22 cellular contexts compared by ENCODE assay signal in genomic region chr21:42811960-42812359, GRCh38.
DNase-seq lines count a peak whose midpoint lies in the region; ATAC-seq and TF ChIP-seq lines count a peak whose summit lies in the region.
"Had no signal": no experiment of that assay in that cellular context is flagged by ENCODE, and none has a peak within 500 bp of the region (broad histone marks: within the 10 kb centered on the region; RNA-seq: fewer than 3 reads in every experiment).

No MANE protein-coding gene starts in this region.

- H3K27me3 ChIP-seq in HUES64 (ENCODE audit: insufficient read depth, low read length) (no peaks in the 10 kb centered on the region), endodermal cell (ENCODE audit: control insufficient read depth, insufficient read depth, low read length, poor library complexity, severe bottlenecking) (no peaks in the 10 kb centered on the region), prostate gland (replicated peaks; ENCODE audit: insufficient read depth) (no peaks in the 10 kb centered on the region), right lobe of liver (no peaks in the 10 kb centered on the region), lower lobe of right lung (ENCODE audit: low read depth) (no peaks in the 10 kb centered on the region)
- H3K27me3 ChIP-seq: SJCRH30 had no signal

- TF ChIP-seq CTCF in endodermal cell (conservative IDR thresholded peaks at IDR 0.05) (no peak), prostate gland (IDR thresholded peaks at IDR 0.05) (no peak), right lobe of liver (IDR thresholded peaks at IDR 0.05) (no peak), lower lobe of right lung (IDR thresholded peaks at IDR 0.05) (no peak)

- peaks cover 52% of the 10 kb centered on the region for H3K4me1 Mint-ChIP-seq in endodermal cell
- H3K4me1 Mint-ChIP-seq: CD4-positive, alpha-beta memory T cell had no signal

- peaks cover 28% of the 10 kb centered on the region for H3K4me1 ChIP-seq in HUES64 (ENCODE audit: insufficient read depth, low read length)
- peaks cover 9% of the 10 kb centered on the region for H3K4me1 ChIP-seq in endodermal cell (ENCODE audit: control insufficient read depth, insufficient read depth, low read length)
- peaks cover 3% of the 10 kb centered on the region for H3K4me1 ChIP-seq in prostate gland (replicated peaks)
- no peaks in the 10 kb centered on the region for H3K4me1 ChIP-seq in right lobe of liver
- H3K4me1 ChIP-seq in lower lobe of right lung = peaks cover 11% of the 10 kb centered on the region
- H3K4me1 ChIP-seq: gastroesophageal sphincter, SJCRH30 had no signal

- DNase-seq in endodermal cell (no peak), left lobe of liver (ENCODE audit: low spot score) (peak; percentile 3), prostate gland (ENCODE audit: low spot score) (no peak), right lobe of liver (no peak), NCI-H446 (lab: John Stamatoyannopoulos, UW) (no peak), lower lobe of right lung (no peak)
- DNase-seq: activated CD8-positive, alpha-beta T cell treated with anti-CD3 and anti-CD28 coated beads for 36 hours; activated effector memory CD4-positive, alpha-beta T cell treated with Interleukin-2 at 50 U/mL for 16 hours; activated T-cell treated with anti-CD3 and anti-CD28 coated beads, Interleukin-2, amount 50 U/mL, for 1 hour; AML-193; CD4-positive, alpha-beta memory T cell; IMR-90; NCI-H146; NCI-H226; NCI-H748 treated with DMSO at 0.1 percent for 48 hours; SJCRH30; stimulated activated naive B cell treated with anti-CD40 and anti-IgM and Interleukin-4, amounts not matched to agents 10 μg/mL and 1 μg/mL and 100 μg/mL, for 72 hours; SW 1271 had no signal

- H3K4me3 ChIP-seq in HUES64 (ENCODE audit: low read length) (no peak overlapping the region), endodermal cell (ENCODE audit: low read length) (peak overlapping the region; percentile 24), prostate gland (no peak overlapping the region), right lobe of liver (no peak overlapping the region), lower lobe of right lung (no peak overlapping the region)
- H3K4me3 ChIP-seq: gastroesophageal sphincter, GM23338, SJCRH30 had no signal

- H3K36me3 ChIP-seq in HUES64 (ENCODE audit: insufficient read depth, low read length) (no peaks in the 10 kb centered on the region), endodermal cell (ENCODE audit: control insufficient read depth, insufficient read depth, low read length) (peaks cover 29% of the 10 kb centered on the region), prostate gland (no peaks in the 10 kb centered on the region), right lobe of liver (no peaks in the 10 kb centered on the region), lower lobe of right lung (no peaks in the 10 kb centered on the region)
- H3K36me3 ChIP-seq: gastroesophageal sphincter, SJCRH30 had no signal

- WGBS in HUES64 = 73% methylated on average over 6 of the region's 6 CpGs
- 74 to 91% methylated on average over 5 to 6 of the region's 6 CpGs for WGBS in endodermal cell (ENCODE audit: insufficient coverage in 1 of 2, insufficient read length in 1 of 2), 2 experiments
- WGBS in prostate gland = 39% methylated on average over 6 of the region's 6 CpGs
- WGBS in right lobe of liver (ENCODE audit: insufficient coverage, low coverage, low lambda C conversion rate, missing lambda C conversion rate) = 49% methylated on average over 6 of the region's 6 CpGs

- H3K4me3 Mint-ChIP-seq in endodermal cell = peak overlapping the region; percentile 25
- H3K4me3 Mint-ChIP-seq: activated CD8-positive, alpha-beta T cell treated with anti-CD3 and anti-CD28 coated beads for 36 hours; activated naive CD8-positive, alpha-beta T cell; CD4-positive, alpha-beta memory T cell; GM23338; stimulated activated naive B cell treated with anti-CD40 and anti-IgM and Interleukin-4, amounts not matched to agents 10 μg/mL and 1 μg/mL and 100 μg/mL, for 72 hours had no signal

- no peak for ATAC-seq in left lobe of liver
- no peak for ATAC-seq in right lobe of liver
- no peak for ATAC-seq in lower lobe of right lung
- ATAC-seq: activated CD8-positive, alpha-beta T cell treated with anti-CD3 and anti-CD28 coated beads for 36 hours; gastroesophageal sphincter; GM23338; stimulated activated naive B cell treated with anti-CD40 and anti-IgM and Interleukin-4, amounts not matched to agents 10 μg/mL and 1 μg/mL and 100 μg/mL, for 72 hours had no signal

- intact Hi-C loops in prostate gland (cut with DNase I) (no loop called here), right lobe of liver (cut with DNase I) (loop anchor here in 1 of 2 donors (10.0 kb wide), 1 partner anchor 157 kb away; the partner anchor contains the start of gene PDE9A), lower lobe of right lung (cut with DNase I) (loop anchor here (10.0 kb wide), 1 partner anchor 217 kb away; no protein-coding TSS in a partner anchor)

- H3K27ac Mint-ChIP-seq in endodermal cell = peak overlapping the region; percentile 78
- H3K27ac Mint-ChIP-seq: activated CD8-positive, alpha-beta T cell treated with anti-CD3 and anti-CD28 coated beads for 36 hours; activated naive CD8-positive, alpha-beta T cell; GM23338; stimulated activated naive B cell treated with anti-CD40 and anti-IgM and Interleukin-4, amounts not matched to agents 10 μg/mL and 1 μg/mL and 100 μg/mL, for 72 hours had no signal

- H3K9ac ChIP-seq in HUES64 (ENCODE audit: low read depth, low read length) = no peak overlapping the region
- H3K9ac ChIP-seq in endodermal cell (ENCODE audit: extremely low read depth, low read length, poor library complexity, severe bottlenecking) = peak overlapping the region; percentile 24

- H3K9me3 ChIP-seq in HUES64 (ENCODE audit: insufficient read depth, low read depth, low read length) = peaks cover 31% of the 10 kb centered on the region
- peaks cover 39% of the 10 kb centered on the region for H3K9me3 ChIP-seq in endodermal cell (ENCODE audit: control insufficient read depth, low read length)
- H3K9me3 ChIP-seq in prostate gland = no peaks in the 10 kb centered on the region
- no peaks in the 10 kb centered on the region for H3K9me3 ChIP-seq in right lobe of liver
- no peaks in the 10 kb centered on the region for H3K9me3 ChIP-seq in lower lobe of right lung
- H3K9me3 ChIP-seq: gastroesophageal sphincter had no signal

- H3K9me3 Mint-ChIP-seq in endodermal cell = peaks cover 41% of the 10 kb centered on the region

- peaks cover 32% of the 10 kb centered on the region for H3K36me3 Mint-ChIP-seq in endodermal cell (ENCODE audit: low read depth)
- H3K36me3 Mint-ChIP-seq: CD4-positive, alpha-beta memory T cell had no signal

- no peak for TF ChIP-seq POLR2A in prostate gland (IDR thresholded peaks at IDR 0.05)
- TF ChIP-seq POLR2A in right lobe of liver (IDR thresholded peaks at IDR 0.05) = no peak

- peak overlapping the region; percentile 41; the same call in 1 of the 2 replicates for H3K27ac ChIP-seq in HUES64 (ENCODE audit: low read depth, low read length)
- no peak overlapping the region for H3K27ac ChIP-seq in endodermal cell (ENCODE audit: low read depth, low read length)
- peak overlapping the region; percentile 74 to 81 for H3K27ac ChIP-seq in prostate gland
- H3K27ac ChIP-seq in right lobe of liver = no peak overlapping the region
- no peak overlapping the region for H3K27ac ChIP-seq in lower lobe of right lung
- H3K27ac ChIP-seq: gastroesophageal sphincter, SJCRH30 had no signal

- no peaks in the 10 kb centered on the region for H3K27me3 Mint-ChIP-seq in endodermal cell (ENCODE audit: insufficient read depth)
- H3K27me3 Mint-ChIP-seq: activated CD8-positive, alpha-beta T cell treated with anti-CD3 and anti-CD28 coated beads for 36 hours; activated naive CD8-positive, alpha-beta T cell; stimulated activated naive B cell treated with anti-CD40 and anti-IgM and Interleukin-4, amounts not matched to agents 10 μg/mL and 1 μg/mL and 100 μg/mL, for 72 hours had no signal

Comparison
In these comparisons a context has a peak if more than half of its experiments do, and no peak if none do; other contexts are left out.
1. H3K27ac ChIP-seq: peak in HUES64 (single experiment) and prostate gland (2 of 2); none in endodermal cell (single experiment), right lobe of liver (0 of 3) and lower lobe of right lung (single experiment).